Comparison of ENCODE assay signal across 21 cellular contexts in genomic region chr13:37144661-37145060, GRCh38. TPM values are rescaled to one million over a fixed set of nuclear protein-coding genes. Genes with fewer than 3 reads are reported as not detected.
"Had no signal": no experiment of that assay in that cellular context is flagged by ENCODE, and none has a peak within 500 bp of the region (broad histone marks: within the 10 kb centered on the region; RNA-seq: fewer than 3 reads in every experiment).

No MANE protein-coding gene starts in this region.

- ATAC-seq: right lobe of liver; stimulated activated naive CD8-positive, alpha-beta T cell treated with anti-CD3 and anti-CD28 coated beads, Interleukin-15, amount 100 ng/mL, for 72 hours had no signal

- H3K4me3 ChIP-seq: left ventricle myocardium inferior, right lobe of liver, spleen, thoracic aorta had no signal

- H3K9me3 ChIP-seq: left ventricle myocardium inferior, right lobe of liver, spleen, thoracic aorta had no signal

- H3K27ac ChIP-seq: epithelial cell of prostate, left ventricle myocardium inferior, right lobe of liver, spleen, thoracic aorta had no signal

- H3K36me3 ChIP-seq: left ventricle myocardium inferior, right lobe of liver, spleen, thoracic aorta had no signal

- H3K27me3 ChIP-seq: right lobe of liver, spleen had no signal

- DNase-seq: activated CD4-positive, CD25-positive, alpha-beta regulatory T cell treated with anti-CD3 and anti-CD28 coated beads, Interleukin-2, amount 50 U/mL, for 72 hours; activated naive CD8-positive, alpha-beta T cell treated with anti-CD3 and anti-CD28 coated beads, Interleukin-2, amount 10 ng/mL, durations not matched to agents 7 days and 5 days; hypothalamus; left ventricle myocardium inferior; nephron progenitor cell; occipital lobe; right lobe of liver; spleen; stimulated activated naive CD8-positive, alpha-beta T cell treated with anti-CD3 and anti-CD28 coated beads, Interleukin-15, amount 100 ng/mL, for 72 hours; T-helper 1 cell; T1000 had no signal

- H3K4me1 ChIP-seq: right lobe of liver, spleen had no signal

RNA-seq across cellular contexts. Expression of gene CSNK1A1L, which starts 39.2 kb away (rescaled TPM):
- total RNA-seq: activated CD8-positive, alpha-beta memory T cell treated with anti-CD3 and anti-CD28 coated beads for 36 hours; activated naive CD8-positive, alpha-beta T cell treated with anti-CD3 and anti-CD28 coated beads, Interleukin-2, amount 10 ng/mL, durations not matched to agents 7 days and 5 days; activated T-helper 1 cell treated with anti-CD3 and anti-CD28 coated beads, Interleukin-12 subunit alpha, Interleukin-12 subunit beta, Interleukin-2, Interleukin-4 antibody, amounts not matched to agents 30 ng/mL and 10 ng/mL and 1 ng/mL, durations not matched to agents 14 hours and 24 hours and 36 hours; chondrocyte; dermis microvascular lymphatic vessel endothelial cell; glomerular endothelial cell; kidney epithelial cell; left ventricle myocardium inferior; occipital lobe; pulmonary artery endothelial cell; right lobe of liver; spleen; thoracic aorta; ureter had no signal
- polyA plus RNA-seq: spleen had no signal
